In the genomic region with DNA sequence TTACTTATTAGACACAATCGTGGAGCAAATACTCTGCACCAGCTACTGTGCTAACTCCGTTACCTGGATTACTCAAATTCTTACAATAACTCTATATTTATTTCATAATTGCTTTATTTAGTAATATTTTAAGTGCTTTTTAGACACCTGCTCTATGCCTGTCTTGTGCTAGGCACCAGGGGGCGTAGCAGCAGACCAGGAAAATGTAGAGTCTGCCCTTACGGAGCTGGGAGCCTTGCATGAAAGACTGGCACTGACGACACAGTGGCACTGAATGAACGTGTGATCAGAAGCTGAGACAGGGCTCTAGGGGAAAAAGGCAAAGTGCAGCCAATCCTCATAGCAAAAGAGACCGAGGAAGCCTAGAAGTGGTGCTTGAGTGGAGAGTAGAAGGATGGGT, we compare ENCODE assay signal across 8 cellular contexts.
A peak's percentile ranks its signal among the peaks of the same experiment; 100 is the strongest.
DNase-seq lines count a peak whose midpoint lies in the region; ATAC-seq, FAIRE-seq and TF ChIP-seq lines count a peak whose summit lies in the region.

No MANE protein-coding gene starts in this region.

- no peaks in the 10 kb centered on the region for H3K36me3 ChIP-seq in DOHH2 (ENCODE audit: control insufficient read depth, low read length)
- no peaks in the 10 kb centered on the region for H3K36me3 ChIP-seq in Loucy (ENCODE audit: insufficient read depth, low read length)
- H3K36me3 ChIP-seq in mucosa of descending colon (ENCODE audit: low read depth): no peaks in the 10 kb centered on the region
- H3K36me3 ChIP-seq in CD4-positive, alpha-beta memory T cell (ENCODE audit: insufficient read depth, low read length): no peaks in the 10 kb centered on the region

- H3K27ac ChIP-seq in DOHH2 (ENCODE audit: low read depth, low read length): no peak overlapping the region
- no peak overlapping the region for H3K27ac ChIP-seq in CD4-positive, alpha-beta memory T cell (ENCODE audit: low read depth, low read length)

- H3K4me3 Mint-ChIP-seq in CD4-positive, alpha-beta memory T cell: no peak overlapping the region

- peaks cover 0 to 1% (median 0%) of the 10 kb centered on the region in 4 donors for H3K4me1 Mint-ChIP-seq in CD4-positive, alpha-beta memory T cell

- CTCF ChIA-PET in CD4-positive, alpha-beta memory T cell (lab: Charles Lee; ENCODE audit: partially characterized antibody): no interaction called here

- no peaks in the 10 kb centered on the region for H3K4me1 ChIP-seq in DOHH2 (ENCODE audit: control insufficient read depth, low read length)
- H3K4me1 ChIP-seq in Loucy (ENCODE audit: insufficient read depth, low read length, poor library complexity, severe bottlenecking): no peaks in the 10 kb centered on the region
- H3K4me1 ChIP-seq in mucosa of descending colon (ENCODE audit: low read depth): peaks cover 2% of the 10 kb centered on the region
- H3K4me1 ChIP-seq in CD4-positive, alpha-beta memory T cell (ENCODE audit: insufficient read depth, low read length): no peaks in the 10 kb centered on the region

- POLR2A ChIA-PET in CD4-positive, alpha-beta memory T cell (lab: Charles Lee; ENCODE audit: partially characterized antibody): no interaction called here

- H3K9me3 ChIP-seq in DOHH2 (ENCODE audit: control insufficient read depth, insufficient read depth, low read length) (no peaks in the 10 kb centered on the region), Loucy (ENCODE audit: insufficient read depth, low read depth, low read length) (no peaks in the 10 kb centered on the region), mucosa of descending colon (no peaks in the 10 kb centered on the region)
- no peaks in the 10 kb centered on the region for H3K9me3 ChIP-seq in CD4-positive, alpha-beta memory T cell (ENCODE audit: control insufficient read depth in 1 of 2, low read length in 2 of 2)

- H3F3A ChIP-seq in DOHH2 (ENCODE audit: control insufficient read depth, insufficient read depth) (no peaks in the 10 kb centered on the region), Loucy (ENCODE audit: low read depth) (no peaks in the 10 kb centered on the region)

- no peaks in the 10 kb centered on the region for H3K27me3 ChIP-seq in DOHH2 (ENCODE audit: control insufficient read depth, low read length)
- no peaks in the 10 kb centered on the region for H3K27me3 ChIP-seq in Loucy (ENCODE audit: insufficient read depth, low read length, poor library complexity, severe bottlenecking)
- no peaks in the 10 kb centered on the region for H3K27me3 ChIP-seq in CD4-positive, alpha-beta memory T cell (ENCODE audit: insufficient read depth, low read length)

- TF ChIP-seq CTCF in DOHH2 (IDR thresholded peaks at IDR 0.05; ENCODE audit: low read depth, low read length, poor library complexity, severe bottlenecking): peak; percentile 29
- peak; percentile 51 for TF ChIP-seq CTCF in Loucy (conservative IDR thresholded peaks at IDR 0.05; ENCODE audit: low read length)
- no peak for TF ChIP-seq CTCF in mucosa of descending colon (IDR thresholded peaks at IDR 0.05)

- H3K4me2 ChIP-seq in DOHH2 (ENCODE audit: low read length) (no peak overlapping the region), Loucy (ENCODE audit: low read depth, low read length, poor library complexity, severe bottlenecking) (no peak overlapping the region)

- H3K9me2 ChIP-seq in DOHH2 (replicated peaks; ENCODE audit: control insufficient read depth, low read length) (no peaks in the 10 kb centered on the region), Loucy (replicated peaks; ENCODE audit: low read depth, low read length) (no peaks in the 10 kb centered on the region)

- no peaks in the 10 kb centered on the region for H4K20me1 ChIP-seq in DOHH2 (ENCODE audit: control insufficient read depth, insufficient read depth, low read depth, low read length)
- H4K20me1 ChIP-seq in Loucy (ENCODE audit: insufficient read depth, low read length, poor library complexity, severe bottlenecking): no peaks in the 10 kb centered on the region

- peaks cover 1 to 2% of the 10 kb centered on the region in 2 donors for H3K27me3 Mint-ChIP-seq in CD4-positive, alpha-beta memory T cell

- ATAC-seq in mucosa of descending colon: peak; percentile 53

- H3K27ac Mint-ChIP-seq in CD4-positive, alpha-beta memory T cell: no peak overlapping the region

- H3K79me2 ChIP-seq in DOHH2 (ENCODE audit: control insufficient read depth, low read length): no peaks in the 10 kb centered on the region
- H3K79me2 ChIP-seq in Loucy (ENCODE audit: insufficient read depth, low read length): no peaks in the 10 kb centered on the region

- H3K9me3 Mint-ChIP-seq in CD4-positive, alpha-beta memory T cell: peaks cover 0 to 4% (median 0%) of the 10 kb centered on the region in 8 donors

- DNase-seq in dermis blood vessel endothelial cell (peak; percentile 62), mucosa of descending colon (peak in 2 of 3 donors; percentile 26 to 35), urothelium cell line (ENCODE audit: low spot score) (no peak), dedifferentiated amniotic fluid mesenchymal stem cell (ENCODE audit: extremely low spot score) (no peak), NCI-H2107 (lab: John Stamatoyannopoulos, UW) (no peak)
- no peak for DNase-seq in CD4-positive, alpha-beta memory T cell

- H3K4me3 ChIP-seq in DOHH2 (ENCODE audit: low read length): no peak overlapping the region
- H3K4me3 ChIP-seq in Loucy (ENCODE audit: low read length, poor library complexity, severe bottlenecking): no peak overlapping the region
- no peak overlapping the region for H3K4me3 ChIP-seq in mucosa of descending colon
- no peak overlapping the region for H3K4me3 ChIP-seq in CD4-positive, alpha-beta memory T cell (ENCODE audit: low read length in 2 of 2)

- H2AFZ ChIP-seq in Loucy (ENCODE audit: low read length): no peak overlapping the region

- no peak overlapping the region for H3K9ac ChIP-seq in Loucy (ENCODE audit: low read depth, low read length, poor library complexity, severe bottlenecking)

- no peak for FAIRE-seq in urothelium cell line (lab: Jason Lieb, UNC)

- intact Hi-C loops in mucosa of descending colon (cut with DNase I, micrococcal nuclease): no loop called here
- intact Hi-C loops in CD4-positive, alpha-beta memory T cell (cut with micrococcal nuclease): no loop called here

- H3K36me3 Mint-ChIP-seq in CD4-positive, alpha-beta memory T cell: no peaks in the 10 kb centered on the region

Comparison
In these comparisons a context has a peak if more than half of its experiments do, and no peak if none do; other contexts are left out.
1. DNase-seq: peak in dermis blood vessel endothelial cell (single experiment) and mucosa of descending colon (2 of 3); none in urothelium cell line (single experiment), dedifferentiated amniotic fluid mesenchymal stem cell (single experiment), NCI-H2107 (single experiment) and CD4-positive, alpha-beta memory T cell (0 of 5).